In genomic region chr6:149053848-149054558, GRCh38 we compare ENCODE assay signal across 14 cellular contexts.
A peak's percentile ranks its signal among the peaks of the same experiment; 100 is the strongest.
DNase-seq lines count a peak whose midpoint lies in the region; ATAC-seq and TF ChIP-seq lines count a peak whose summit lies in the region.
"Had no signal": no experiment of that assay in that cellular context is flagged by ENCODE, and none has a peak within 500 bp of the region (broad histone marks: within the 10 kb centered on the region; RNA-seq: fewer than 3 reads in every experiment).

No MANE protein-coding gene starts in this region.

- no peak overlapping the region for H3K27ac Mint-ChIP-seq in HFFc6
- H3K27ac Mint-ChIP-seq: stimulated activated naive CD8-positive, alpha-beta T cell treated with anti-CD3 and anti-CD28 coated beads, Interleukin-15, amount 100 ng/mL, for 72 hours had no signal

- DNase-seq in NCI-H82 (lab: John Stamatoyannopoulos, UW) (peak; percentile 92), left lobe of liver (ENCODE audit: low spot score) (no peak), HFFc6 (no peak), inferior parietal cortex (ENCODE audit: extremely low spot score) (no peak)
- DNase-seq in activated T-cell treated with anti-CD3 and anti-CD28 coated beads, Interleukin-2, amount 50 U/mL, for 48 hours = no peak
- DNase-seq: activated CD4-positive, CD25-positive, alpha-beta regulatory T cell; IMR-90; stimulated activated naive CD8-positive, alpha-beta T cell treated with anti-CD3 and anti-CD28 coated beads, Interleukin-15, amount 100 ng/mL, for 72 hours had no signal

- H3K27me3 ChIP-seq in BLaER1 treated with 17β-estradiol and CSF1 and Interleukin-3, amounts not matched to agents 10 nM and 100 nM = no peaks in the 10 kb centered on the region

- peaks cover 0 to 15% (median 0%) of the 10 kb centered on the region in 11 experiments; a peak in 2 of 22 replicates for H3K36me3 ChIP-seq in BLaER1 treated with 17β-estradiol and CSF1 and Interleukin-3, amounts not matched to agents 10 nM and 100 nM

- ATAC-seq in GM19043 (IDR thresholded peaks at IDR 0.05; ENCODE audit: low read depth, unreplicated experiment) (peak; percentile 2), left lobe of liver (peak; percentile 21), GM21367 (IDR thresholded peaks at IDR 0.05; ENCODE audit: unreplicated experiment) (no peak)
- ATAC-seq: Panc1; stimulated activated naive CD8-positive, alpha-beta T cell treated with anti-CD3 and anti-CD28 coated beads, Interleukin-15, amount 100 ng/mL, for 72 hours had no signal

- peak overlapping the region in 9 of 11 experiments; percentile 5 to 64 (median 51); a peak in 13 of 22 replicates for H3K4me2 ChIP-seq in BLaER1 treated with 17β-estradiol and CSF1 and Interleukin-3, amounts not matched to agents 10 nM and 100 nM
- H3K4me2 ChIP-seq: smooth muscle cell had no signal

- H3K9me3 ChIP-seq in BLaER1 treated with 17β-estradiol and CSF1 and Interleukin-3, amounts not matched to agents 10 nM and 100 nM (replicated peaks in 1 of 11) = peaks cover 0 to 6% (median 0%) of the 10 kb centered on the region in 11 experiments; a peak in 1 of 22 replicates

- H3K4me3 ChIP-seq in BLaER1 treated with 17β-estradiol and CSF1 and Interleukin-3, amounts not matched to agents 10 nM and 100 nM = no peak overlapping the region
- H3K4me3 ChIP-seq: smooth muscle cell had no signal

- H4K20me1 ChIP-seq in BLaER1 treated with 17β-estradiol and CSF1 and Interleukin-3, amounts not matched to agents 10 nM and 100 nM = no peaks in the 10 kb centered on the region; a peak in 1 of 22 replicates

- H3K4me1 Mint-ChIP-seq in HFFc6 (ENCODE audit: low read depth) = peaks cover 34% of the 10 kb centered on the region

- H3K4me3 Mint-ChIP-seq in HFFc6 = no peak overlapping the region
- H3K4me3 Mint-ChIP-seq: stimulated activated naive CD8-positive, alpha-beta T cell treated with anti-CD3 and anti-CD28 coated beads, Interleukin-15, amount 100 ng/mL, for 72 hours had no signal

- H3K27ac ChIP-seq in BLaER1 treated with 17β-estradiol and CSF1 and Interleukin-3, amounts not matched to agents 10 nM and 100 nM = no peak overlapping the region
- H3K27ac ChIP-seq: epithelial cell of prostate had no signal

- peaks cover 22 to 37% (median 30%) of the 10 kb centered on the region in 10 experiments for H3K4me1 ChIP-seq in BLaER1 treated with 17β-estradiol and CSF1 and Interleukin-3, amounts not matched to agents 10 nM and 100 nM

- no peaks in the 10 kb centered on the region for H3K9me3 Mint-ChIP-seq in HFFc6
- H3K9me3 Mint-ChIP-seq: stimulated activated naive CD8-positive, alpha-beta T cell treated with anti-CD3 and anti-CD28 coated beads, Interleukin-15, amount 100 ng/mL, for 72 hours had no signal

- H3K27me3 Mint-ChIP-seq in HFFc6 (ENCODE audit: insufficient read depth) = no peaks in the 10 kb centered on the region
- H3K27me3 Mint-ChIP-seq: stimulated activated naive CD8-positive, alpha-beta T cell treated with anti-CD3 and anti-CD28 coated beads, Interleukin-15, amount 100 ng/mL, for 72 hours had no signal

- no peak for TF ChIP-seq CTCF in HFFc6 (IDR thresholded peaks at IDR 0.05)

- peaks cover 4% of the 10 kb centered on the region for H3K36me3 Mint-ChIP-seq in HFFc6 (ENCODE audit: low read depth)

- no peak overlapping the region for H3K9ac ChIP-seq in BLaER1 treated with 17β-estradiol and CSF1 and Interleukin-3, amounts not matched to agents 10 nM and 100 nM
